ENCODE assay signal across 1 cellular context in the genomic region with DNA sequence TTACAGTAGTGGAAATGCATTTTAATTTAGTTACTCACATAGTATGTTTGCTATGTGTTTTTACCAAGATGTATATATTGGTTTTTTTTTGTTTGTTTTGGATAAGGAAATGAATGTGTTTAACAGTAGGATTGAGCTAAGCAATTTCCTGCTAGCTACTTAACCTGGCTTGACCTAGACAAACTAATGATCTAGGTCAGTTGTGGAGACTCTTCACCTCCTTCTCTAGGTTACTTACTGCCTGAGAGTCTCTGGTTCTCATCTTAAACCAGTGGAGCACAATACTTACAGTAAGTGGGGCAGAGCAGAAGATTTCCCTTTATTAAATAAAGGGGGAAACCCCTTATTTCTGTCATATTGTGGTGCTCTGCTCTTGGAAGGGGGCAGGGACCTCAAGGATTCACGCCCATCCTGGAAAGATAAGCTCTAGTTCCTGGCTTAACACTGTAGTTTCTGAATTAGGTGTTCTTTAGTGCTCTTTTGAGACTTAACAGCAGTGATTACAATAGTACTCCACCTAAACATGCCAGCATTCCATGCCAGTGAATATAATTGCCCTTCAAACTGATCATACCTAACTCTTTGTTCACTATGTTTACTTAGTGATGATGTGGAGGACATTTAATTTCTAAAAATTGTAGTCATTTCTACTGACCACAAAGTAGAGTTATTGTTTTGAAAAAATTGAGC.
TF ChIP-seq lines count a peak whose summit lies in the region.

No MANE protein-coding gene starts in this region.

TF ChIP-seq in HCT116, 20 proteins besides CTCF, POLR2A, EP300 and RAD21:
- peak; percentile 75; the same call in 1 of the 2 replicates for TF ChIP-seq SP1 (IDR thresholded peaks at IDR 0.05; ENCODE audit: low read depth)
- TF ChIP-seq CBX3 (IDR thresholded peaks at IDR 0.05; ENCODE audit: low read depth), result peak; percentile 53; the same call in 1 of the 2 replicates
- TF ChIP-seq, protein P1, sequence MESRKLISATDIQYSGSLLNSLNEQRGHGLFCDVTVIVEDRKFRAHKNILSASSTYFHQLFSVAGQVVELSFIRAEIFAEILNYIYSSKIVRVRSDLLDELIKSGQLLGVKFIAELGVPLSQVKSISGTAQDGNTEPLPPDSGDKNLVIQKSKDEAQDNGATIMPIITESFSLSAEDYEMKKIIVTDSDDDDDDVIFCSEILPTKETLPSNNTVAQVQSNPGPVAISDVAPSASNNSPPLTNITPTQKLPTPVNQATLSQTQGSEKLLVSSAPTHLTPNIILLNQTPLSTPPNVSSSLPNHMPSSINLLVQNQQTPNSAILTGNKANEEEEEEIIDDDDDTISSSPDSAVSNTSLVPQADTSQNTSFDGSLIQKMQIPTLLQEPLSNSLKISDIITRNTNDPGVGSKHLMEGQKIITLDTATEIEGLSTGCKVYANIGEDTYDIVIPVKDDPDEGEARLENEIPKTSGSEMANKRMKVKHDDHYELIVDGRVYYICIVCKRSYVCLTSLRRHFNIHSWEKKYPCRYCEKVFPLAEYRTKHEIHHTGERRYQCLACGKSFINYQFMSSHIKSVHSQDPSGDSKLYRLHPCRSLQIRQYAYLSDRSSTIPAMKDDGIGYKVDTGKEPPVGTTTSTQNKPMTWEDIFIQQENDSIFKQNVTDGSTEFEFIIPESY (IDR thresholded peaks at IDR 0.05; ENCODE audit: extremely low read depth, insufficient replicate concordance, low read length), result no peak
- TF ChIP-seq SIN3A (IDR thresholded peaks at IDR 0.05; ENCODE audit: low read depth), result peak; percentile 63
- TF ChIP-seq FOSL1 (IDR thresholded peaks at IDR 0.05; ENCODE audit: low read depth), result peak; percentile 73
- TF ChIP-seq JUND (IDR thresholded peaks at IDR 0.05), result peak; percentile 70
- no peak for TF ChIP-seq EGR1 (IDR thresholded peaks at IDR 0.05; ENCODE audit: low read depth)
- TF ChIP-seq POLR2AphosphoS5 (IDR thresholded peaks at IDR 0.05; ENCODE audit: low read depth, low read length), result no peak
- peak; percentile 41; the same call in 1 of the 2 replicates for TF ChIP-seq CEBPB (IDR thresholded peaks at IDR 0.05; ENCODE audit: low read depth)
